In genomic region chr12:55631743-55632142, GRCh38 we compare ENCODE assay signal across 31 cellular contexts. TPM values are rescaled to one million over a fixed set of nuclear protein-coding genes. Genes with fewer than 3 reads are reported as not detected.
A peak's percentile ranks its signal among the peaks of the same experiment; 100 is the strongest.
DNase-seq lines count a peak whose midpoint lies in the region; ATAC-seq and TF ChIP-seq lines count a peak whose summit lies in the region.
"Had no signal": no experiment of that assay in that cellular context is flagged by ENCODE, and none has a peak within 500 bp of the region (broad histone marks: within the 10 kb centered on the region; RNA-seq: fewer than 3 reads in every experiment).

No MANE protein-coding gene starts in this region.

- peak; percentile 28 for ATAC-seq in esophagus mucosa
- peak; percentile 26 for ATAC-seq in left ventricle myocardium superior
- ATAC-seq in upper lobe of left lung (ENCODE audit: low FRiP score in 2 of 2): peak; percentile 34 to 62
- ATAC-seq in HG02840 (IDR thresholded peaks at IDR 0.05; ENCODE audit: low FRiP score, unreplicated experiment): no peak
- no peak for ATAC-seq in GM19351 (IDR thresholded peaks at IDR 0.05; ENCODE audit: unreplicated experiment)

- no peaks in the 10 kb centered on the region for H3K9me3 Mint-ChIP-seq in MCF 10A (ENCODE audit: unreplicated experiment)
- H3K9me3 Mint-ChIP-seq: IgD-negative memory B cell had no signal

- no peak for TF ChIP-seq CTCF in MCF 10A (IDR thresholded peaks at IDR 0.05; ENCODE audit: unreplicated experiment)
- TF ChIP-seq CTCF in mammary epithelial cell (conservative IDR thresholded peaks at IDR 0.05 in 1 of 2, IDR thresholded peaks at IDR 0.05 in 1 of 2; ENCODE audit: extremely low read depth in 1 of 2, insufficient read depth in 1 of 2, low read depth in 1 of 2, low read length in 2 of 2): no peak
- TF ChIP-seq CTCF in upper lobe of left lung (IDR thresholded peaks at IDR 0.05): no peak

- no peaks in the 10 kb centered on the region for H3K4me1 Mint-ChIP-seq in MCF 10A (ENCODE audit: insufficient read depth, unreplicated experiment)
- H3K4me1 Mint-ChIP-seq: IgD-negative memory B cell had no signal

- H4K20me1 ChIP-seq in mammary epithelial cell (ENCODE audit: insufficient read depth, low read length): no peaks in the 10 kb centered on the region

- H3K9ac ChIP-seq in mammary epithelial cell (ENCODE audit: insufficient read depth, low read length): no peak overlapping the region
- H3K9ac ChIP-seq: KMS-11 had no signal

- no peak for TF ChIP-seq POLR2A in upper lobe of left lung (IDR thresholded peaks at IDR 0.05)

- H3K4me1 ChIP-seq in mammary epithelial cell (ENCODE audit: insufficient read depth, low read length): no peaks in the 10 kb centered on the region
- H3K4me1 ChIP-seq in upper lobe of left lung: no peaks in the 10 kb centered on the region
- H3K4me1 ChIP-seq: BE2C had no signal

- peaks cover 4% of the 10 kb centered on the region for H3K27me3 ChIP-seq in mammary epithelial cell (ENCODE audit: insufficient read depth, low read length)
- no peaks in the 10 kb centered on the region for H3K27me3 ChIP-seq in upper lobe of left lung

- no peak overlapping the region for H3K4me2 ChIP-seq in mammary epithelial cell (ENCODE audit: insufficient read depth, low read depth, low read length)
- H3K4me2 ChIP-seq: KMS-11, PC-9 had no signal

- no peak overlapping the region for H3K4me3 ChIP-seq in mammary epithelial cell (replicated peaks in 1 of 3; ENCODE audit: insufficient read depth in 1 of 3, low read depth in 2 of 3, low read length in 3 of 3)
- no peak overlapping the region for H3K4me3 ChIP-seq in upper lobe of left lung
- H3K4me3 ChIP-seq: PC-9, SK-N-MC had no signal

- H3K36me3 ChIP-seq in mammary epithelial cell (ENCODE audit: insufficient read depth, low read length) (no peaks in the 10 kb centered on the region), upper lobe of left lung (no peaks in the 10 kb centered on the region)
- H3K36me3 ChIP-seq: BE2C had no signal

- H2AFZ ChIP-seq in mammary epithelial cell (ENCODE audit: low read depth, low read length): no peak overlapping the region
- H2AFZ ChIP-seq: PC-9 had no signal

- H3K27ac Mint-ChIP-seq in MCF 10A (ENCODE audit: low read depth, unreplicated experiment): no peak overlapping the region
- H3K27ac Mint-ChIP-seq: IgD-negative memory B cell had no signal

- TF ChIP-seq EP300 in upper lobe of left lung (IDR thresholded peaks at IDR 0.05): no peak

- BruUV-seq in MCF 10A (replicated peaks; lab: Mats Ljungman, UMichigan): no TSS peak
- no TSS peak for BruUV-seq in mammary epithelial cell (replicated peaks; lab: Mats Ljungman, UMichigan)

- no peaks in the 10 kb centered on the region for H3K36me3 Mint-ChIP-seq in MCF 10A (ENCODE audit: insufficient read depth, unreplicated experiment)
- H3K36me3 Mint-ChIP-seq: IgD-negative memory B cell had no signal

- intact Hi-C loops in MCF 10A (cut with micrococcal nuclease) (no loop called here), mammary epithelial cell (cut with micrococcal nuclease) (no loop called here), left ventricle myocardium superior (cut with micrococcal nuclease) (no loop called here)

- dilution Hi-C loops in mammary epithelial cell (cut with HindIII; ENCODE audit: low sequenced_read_pairs): no loop called here

- in situ Hi-C loops in mammary epithelial cell (cut with MboI; ENCODE audit: low sequenced_read_pairs in 2 of 2): no loop called here

- H3K27ac ChIP-seq in mammary epithelial cell (ENCODE audit: insufficient read depth, low read depth, low read length) (no peak overlapping the region), upper lobe of left lung (no peak overlapping the region)
- H3K27ac ChIP-seq: HL-60, KMS-11, PC-9, SK-N-MC had no signal

- H3K27me3 Mint-ChIP-seq in MCF 10A (ENCODE audit: insufficient read depth, unreplicated experiment): peaks cover 53% of the 10 kb centered on the region

- POLR2A ChIA-PET in MCF 10A (lab: Yijun Ruan, JAX): no interaction called here

- CTCF ChIA-PET in MCF 10A (lab: Yijun Ruan, JAX): interaction anchor here (0.5 to 3.1 kb wide), 2 partner anchors 12 to 84 kb away, joined by 4 to 15 read pairs; partner anchors contain the start of gene BLOC1S1
- CTCF ChIA-PET in mammary epithelial cell (lab: Charles Lee; ENCODE audit: low non-redundant PET): interaction anchor here (0.6 kb wide), 1 partner anchor 25 kb away, joined by 11 read pairs; no protein-coding TSS in a partner anchor

- DNase-seq in MCF 10A (ENCODE audit: unreplicated experiment): peak; percentile 21
- no peak for DNase-seq in mammary epithelial cell
- peak; percentile 35 for DNase-seq in left ventricle myocardium superior
- no peak for DNase-seq in upper lobe of left lung
- DNase-seq in H4 (ENCODE audit: low spot score): no peak
- DNase-seq: 8988T, ACHN, BE2C, Calu3, DMS153, DND-41, NCI-H1092 treated with DMSO at 0.1 percent for 48 hours, NCI-H1436, NCI-H187, NCI-H2081 treated with DMSO at 0.1 percent for 48 hours, NCI-H2171 treated with DMSO at 0.1 percent for 48 hours, NCI-H345, NCI-H524, NCI-H774, PC-9, RPMI8226, SIG-M5 had no signal

- H3K9me3 ChIP-seq in mammary epithelial cell (replicated peaks; ENCODE audit: insufficient read depth, low read length): no peaks in the 10 kb centered on the region
- H3K9me3 ChIP-seq in upper lobe of left lung: no peaks in the 10 kb centered on the region
- H3K9me3 ChIP-seq: BE2C had no signal

- H3K4me3 Mint-ChIP-seq in MCF 10A (ENCODE audit: unreplicated experiment): no peak overlapping the region
- H3K4me3 Mint-ChIP-seq: IgD-negative memory B cell had no signal

- WGBS in mammary epithelial cell (ENCODE audit: low coverage, missing lambda C conversion rate): 38% methylated on average over 3 of the region's 5 CpGs
- 69 to 83% methylated on average over 3 to 4 of the region's 5 CpGs for WGBS in upper lobe of left lung, 2 donors

- no peaks in the 10 kb centered on the region for H3K79me2 ChIP-seq in mammary epithelial cell (ENCODE audit: insufficient read depth, low read length)

RNA-seq across cellular contexts. Expression of gene OR10P1, which starts 4.9 kb away (rescaled TPM):
- not detected in 2 replicates for total RNA-seq in MCF 10A (2022)
- not detected for total RNA-seq in mammary epithelial cell
- polyA plus RNA-seq in mammary epithelial cell: not detected
- not detected for polyA minus RNA-seq in mammary epithelial cell
- not detected for total RNA-seq in esophagus mucosa
- total RNA-seq in left ventricle myocardium superior: not detected
- total RNA-seq in upper lobe of left lung: not detected
- total RNA-seq in H4 (2014; rRNA removed; shearing (Covaris generic)): not detected in 2 replicates
- total RNA-seq: Calu3, H1, PC-9 had no signal
- polyA plus RNA-seq: CD14-positive monocyte, H1, IgD-negative memory B cell had no signal

RNA-seq across cellular contexts. Expression of gene OR2AP1, which starts 59.5 kb away (rescaled TPM):
- total RNA-seq in MCF 10A (2022) (not detected in 2 replicates), mammary epithelial cell (not detected), esophagus mucosa (not detected), left ventricle myocardium superior (not detected), upper lobe of left lung (not detected)
- not detected for polyA plus RNA-seq in mammary epithelial cell
- not detected for polyA minus RNA-seq in mammary epithelial cell
- not detected in 2 replicates for total RNA-seq in H4 (2014; rRNA removed; shearing (Covaris generic))
- total RNA-seq: Calu3, H1, PC-9 had no signal
- polyA plus RNA-seq: CD14-positive monocyte, H1, IgD-negative memory B cell had no signal

Comparison
In these comparisons a context has a peak if more than half of its experiments do, and no peak if none do; other contexts are left out.
1. DNase-seq: peak in MCF 10A (single experiment) and left ventricle myocardium superior (single experiment); none in mammary epithelial cell (single experiment), upper lobe of left lung (0 of 2) and H4 (single experiment).
2. ATAC-seq: peak in esophagus mucosa (single experiment), left ventricle myocardium superior (single experiment) and upper lobe of left lung (2 of 2); none in HG02840 (single experiment) and GM19351 (single experiment).